Comparison of ENCODE assay signal across 29 cellular contexts in the genomic region with DNA sequence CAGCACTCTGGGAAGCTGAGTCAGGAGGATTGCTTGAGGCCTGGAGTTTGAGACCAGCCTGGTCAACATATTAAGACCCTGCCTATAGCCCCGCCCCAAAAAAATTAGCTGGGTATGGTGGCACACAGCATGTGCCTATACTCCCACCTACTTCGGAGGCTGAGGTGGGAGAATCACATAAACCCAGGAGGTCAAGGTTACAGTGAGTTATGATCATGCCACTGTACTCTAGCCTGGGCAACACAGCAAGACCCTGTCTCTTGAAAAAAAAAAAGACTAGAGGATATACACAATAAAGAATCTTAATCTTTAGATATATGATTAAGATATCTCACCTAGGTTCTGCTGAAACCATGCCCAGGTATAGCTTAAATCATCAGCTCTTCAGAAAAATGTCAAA.
"Had no signal": no experiment of that assay in that cellular context is flagged by ENCODE, and none has a peak within 500 bp of the region (broad histone marks: within the 10 kb centered on the region; RNA-seq: fewer than 3 reads in every experiment).

No MANE protein-coding gene starts in this region.

- H3K27me3 Mint-ChIP-seq: stimulated activated naive B cell treated with anti-CD40 and anti-IgM and Interleukin-4, amounts not matched to agents 10 μg/mL and 1 μg/mL and 100 μg/mL, for 72 hours; stimulated activated naive CD8-positive, alpha-beta T cell treated with anti-CD3 and anti-CD28 coated beads, Interleukin-15, amount 100 ng/mL, for 72 hours; stimulated activated naive CD8-positive, alpha-beta T cell treated with anti-CD3 and anti-CD28 coated beads, Interleukin-15, Interleukin-2, amounts not matched to agents 100 ng/mL and 50 ng/mL, for 24 hours; type B pancreatic cell had no signal

- H3K9me3 ChIP-seq: stomach, suprapubic skin, testis, thoracic aorta, thyroid gland, tibial artery, tibial nerve, transverse colon, upper lobe of left lung, upper lobe of right lung, uterus, vagina had no signal

- H3K4me1 ChIP-seq: testis, upper lobe of right lung, vagina had no signal

- H3K4me3 Mint-ChIP-seq: stimulated activated effector memory CD8-positive, alpha-beta T cell treated with anti-CD3 and anti-CD28 coated beads, Interleukin-12 subunit alpha, Interleukin-12 subunit beta, amount 100 ng/mL, for 72 hours; stimulated activated memory B cell treated with anti-CD40 and anti-IgM and Interleukin-4, amounts not matched to agents 10 μg/mL and 1 μg/mL and 100 μg/mL, for 72 hours; stimulated activated naive B cell treated with anti-CD40 and anti-IgM and Interleukin-4, amounts not matched to agents 10 μg/mL and 1 μg/mL and 100 μg/mL, for 72 hours; stimulated activated naive CD8-positive, alpha-beta T cell treated with anti-CD3 and anti-CD28 coated beads, Interleukin-15, amount 100 ng/mL, for 72 hours; stimulated activated naive CD8-positive, alpha-beta T cell treated with anti-CD3 and anti-CD28 coated beads, Interleukin-15, Interleukin-2, amounts not matched to agents 100 ng/mL and 50 ng/mL, for 24 hours; type B pancreatic cell had no signal

- H3K4me1 Mint-ChIP-seq: stimulated activated effector memory CD8-positive, alpha-beta T cell treated with anti-CD3 and anti-CD28 coated beads, Interleukin-12 subunit alpha, Interleukin-12 subunit beta, amount 100 ng/mL, for 72 hours; stimulated activated memory B cell treated with anti-CD40 and anti-IgM and Interleukin-4, amounts not matched to agents 10 μg/mL and 1 μg/mL and 100 μg/mL, for 72 hours; stimulated activated naive B cell treated with anti-CD40 and anti-IgM and Interleukin-4, amounts not matched to agents 10 μg/mL and 1 μg/mL and 100 μg/mL, for 72 hours; stimulated activated naive CD8-positive, alpha-beta T cell treated with anti-CD3 and anti-CD28 coated beads, Interleukin-15, amount 100 ng/mL, for 72 hours had no signal

- ATAC-seq: stimulated activated effector memory CD8-positive, alpha-beta T cell treated with anti-CD3 and anti-CD28 coated beads, Interleukin-12 subunit alpha, Interleukin-12 subunit beta, amount 100 ng/mL, for 72 hours; stimulated activated memory B cell treated with anti-CD40 and anti-IgM and Interleukin-4, amounts not matched to agents 10 μg/mL and 1 μg/mL and 100 μg/mL, for 72 hours; stimulated activated naive B cell treated with anti-CD40 and anti-IgM and Interleukin-4, amounts not matched to agents 10 μg/mL and 1 μg/mL and 100 μg/mL, for 72 hours; stimulated activated naive CD8-positive, alpha-beta T cell treated with anti-CD3 and anti-CD28 coated beads, Interleukin-15, amount 100 ng/mL, for 72 hours; stimulated activated naive CD8-positive, alpha-beta T cell treated with anti-CD3 and anti-CD28 coated beads, Interleukin-15, Interleukin-2, amounts not matched to agents 100 U/mL and 50 U/mL, for 24 hours; upper lobe of right lung had no signal

- H3K27ac Mint-ChIP-seq: stimulated activated effector memory CD8-positive, alpha-beta T cell treated with anti-CD3 and anti-CD28 coated beads, Interleukin-12 subunit alpha, Interleukin-12 subunit beta, amount 100 ng/mL, for 72 hours; stimulated activated memory B cell treated with anti-CD40 and anti-IgM and Interleukin-4, amounts not matched to agents 10 μg/mL and 1 μg/mL and 100 μg/mL, for 72 hours; stimulated activated naive B cell treated with anti-CD40 and anti-IgM and Interleukin-4, amounts not matched to agents 10 μg/mL and 1 μg/mL and 100 μg/mL, for 72 hours; stimulated activated naive CD8-positive, alpha-beta T cell treated with anti-CD3 and anti-CD28 coated beads, Interleukin-15, amount 100 ng/mL, for 72 hours; stimulated activated naive CD8-positive, alpha-beta T cell treated with anti-CD3 and anti-CD28 coated beads, Interleukin-15, Interleukin-2, amounts not matched to agents 100 ng/mL and 50 ng/mL, for 24 hours; type B pancreatic cell had no signal

- H3K4me3 ChIP-seq: stomach, suprapubic skin, testis, thoracic aorta, thyroid gland, tibial artery, tibial nerve, transverse colon, upper lobe of left lung, upper lobe of right lung, uterus, vagina had no signal

- H3K36me3 ChIP-seq: stomach, suprapubic skin, thoracic aorta, thyroid gland, tibial artery, tibial nerve, transverse colon, upper lobe of left lung, upper lobe of right lung, uterus, vagina had no signal

- H3K9me3 Mint-ChIP-seq: stimulated activated effector memory CD8-positive, alpha-beta T cell treated with anti-CD3 and anti-CD28 coated beads, Interleukin-12 subunit alpha, Interleukin-12 subunit beta, amount 100 ng/mL, for 72 hours; stimulated activated memory B cell treated with anti-CD40 and anti-IgM and Interleukin-4, amounts not matched to agents 10 μg/mL and 1 μg/mL and 100 μg/mL, for 72 hours; stimulated activated naive B cell treated with anti-CD40 and anti-IgM and Interleukin-4, amounts not matched to agents 10 μg/mL and 1 μg/mL and 100 μg/mL, for 72 hours; stimulated activated naive CD8-positive, alpha-beta T cell treated with anti-CD3 and anti-CD28 coated beads, Interleukin-15, amount 100 ng/mL, for 72 hours; stimulated activated naive CD8-positive, alpha-beta T cell treated with anti-CD3 and anti-CD28 coated beads, Interleukin-15, Interleukin-2, amounts not matched to agents 100 ng/mL and 50 ng/mL, for 24 hours; type B pancreatic cell had no signal

- FAIRE-seq: urothelium cell line had no signal

- H3K27ac ChIP-seq: stomach, suprapubic skin, testis, thoracic aorta, thyroid gland, tibial artery, tibial nerve, transverse colon, upper lobe of left lung, upper lobe of right lung, uterus, vagina had no signal

- H3K27me3 ChIP-seq: stomach, suprapubic skin, testis, thyroid gland, tibial artery, tibial nerve, transverse colon, upper lobe of left lung, upper lobe of right lung, uterus, vagina had no signal

- H3K36me3 Mint-ChIP-seq: stimulated activated effector memory CD8-positive, alpha-beta T cell treated with anti-CD3 and anti-CD28 coated beads, Interleukin-12 subunit alpha, Interleukin-12 subunit beta, amount 100 ng/mL, for 72 hours; stimulated activated memory B cell treated with anti-CD40 and anti-IgM and Interleukin-4, amounts not matched to agents 10 μg/mL and 1 μg/mL and 100 μg/mL, for 72 hours; stimulated activated naive B cell treated with anti-CD40 and anti-IgM and Interleukin-4, amounts not matched to agents 10 μg/mL and 1 μg/mL and 100 μg/mL, for 72 hours; type B pancreatic cell had no signal

- DNase-seq: stimulated activated CD4-positive, alpha-beta T cell treated with anti-CD3 and anti-CD28 coated beads, Interleukin-2, amount 100 ng/mL, for 48 hours; stimulated activated CD4-positive, alpha-beta T cell treated with anti-CD3 and anti-CD28 coated beads, Interleukin-4, amount 100 ng/mL, for 1 hour; stimulated activated CD4-positive, alpha-beta T cell treated with anti-CD3 and anti-CD28 coated beads, Interleukin-4, amount 100 ng/mL, for 24 hours; stimulated activated CD4-positive, alpha-beta T cell treated with anti-CD3 and anti-CD28 coated beads, Interleukin-4, amount 100 ng/mL, for 4 hours; stimulated activated CD8-positive, alpha-beta memory T cell treated with anti-CD3 and anti-CD28 coated beads, Interleukin-4, amount 100 ng/mL, for 48 hours; stimulated activated naive B cell treated with anti-CD40 and anti-IgM and Interleukin-4, amounts not matched to agents 10 μg/mL and 1 μg/mL and 100 μg/mL, for 72 hours; stimulated activated naive CD4-positive, alpha-beta T cell; stimulated activated naive CD4-positive, alpha-beta T cell treated with Interleukin-2 at 50 U/mL for 16 hours; stimulated activated naive CD8-positive, alpha-beta T cell treated with anti-CD3 and anti-CD28 coated beads, Interleukin-15, amount 100 ng/mL, for 72 hours; stimulated activated naive CD8-positive, alpha-beta T cell treated with anti-CD3 and anti-CD28 coated beads, Interleukin-15, Interleukin-2, amounts not matched to agents 100 U/mL and 50 U/mL, for 24 hours; stomach; substantia nigra; testis; thyroid gland; tibial artery; transverse colon; trophoblast cell; upper lobe of left lung; upper lobe of right lung; uterus had no signal
